In the genomic region with DNA sequence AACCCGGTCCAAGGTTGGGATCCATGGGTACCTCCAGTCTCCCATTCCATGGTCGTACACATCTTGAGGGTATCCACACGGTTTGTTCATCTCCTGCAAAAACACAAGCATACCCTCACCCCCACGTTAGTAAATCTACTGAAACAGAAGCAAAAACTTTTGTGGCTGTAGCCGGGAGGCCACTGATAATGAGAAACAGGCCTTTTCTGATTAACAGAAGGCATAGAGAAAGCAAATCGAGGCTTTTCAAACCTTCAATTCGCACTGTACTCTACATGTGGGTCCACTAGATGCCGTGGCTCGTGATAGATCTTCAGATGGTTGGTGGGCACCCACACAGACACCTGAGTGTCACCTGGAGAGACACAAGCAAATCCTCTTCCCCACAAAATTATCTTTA, we compare ENCODE assay signal across 10 cellular contexts. TPM values are rescaled to one million over a fixed set of nuclear protein-coding genes. Genes with fewer than 3 reads are reported as not detected.
"Had no signal": no experiment of that assay in that cellular context is flagged by ENCODE, and none has a peak within 500 bp of the region (broad histone marks: within the 10 kb centered on the region; RNA-seq: fewer than 3 reads in every experiment).

No MANE protein-coding gene starts in this region.

RNA-seq across cellular contexts. Expression of gene PRR18, which starts 37.5 kb away (rescaled TPM):
- total RNA-seq: naive thymus-derived CD8-positive, alpha-beta T cell; natural killer cell treated with Interleukin-12 subunit alpha and Interleukin-12 subunit beta and Interleukin-15 and Interleukin-18, amount 100 ng/mL, for 72 hours; osteocyte; pulmonary artery endothelial cell; right atrium auricular region; sciatic nerve; smooth muscle cell; suprapubic skin; transverse colon; vagina had no signal
